In genomic region chr2:11422491-11422865, GRCh38 we compare ENCODE assay signal across 26 cellular contexts.
"Had no signal": no experiment of that assay in that cellular context is flagged by ENCODE, and none has a peak within 500 bp of the region (broad histone marks: within the 10 kb centered on the region; RNA-seq: fewer than 3 reads in every experiment).

No MANE protein-coding gene starts in this region.

- H3K4me1 ChIP-seq: body of pancreas, breast epithelium had no signal

- H3K27ac Mint-ChIP-seq: activated CD4-positive, alpha-beta T cell treated with anti-CD3 and anti-CD28 coated beads, Interleukin-2, amount 10 ng/mL, durations not matched to agents 24 days and 14 days; activated CD8-positive, alpha-beta T cell treated with anti-CD3 and anti-CD28 coated beads, Interleukin-2, amount 10 ng/mL, durations not matched to agents 7 days and 5 days; activated naive CD4-positive, alpha-beta T cell treated with anti-CD3 and anti-CD28 coated beads, Interleukin-2, amount 50 U/mL, for 24 hours; activated naive CD8-positive, alpha-beta T cell treated with anti-CD3 and anti-CD28 coated beads, Interleukin-2, amount 10 ng/mL, durations not matched to agents 7 days and 5 days; activated T-cell treated with anti-CD3 and anti-CD28 coated beads, Interleukin-2, amount 50 U/mL, for 24 hours; activated T-helper 2 cell treated with anti-CD3 and anti-CD28 coated beads, Interferon-gamma antibody, Interleukin-2, Interleukin-4, amounts not matched to agents 10 μg/mL and 5 μg/mL and 100 μg/mL, durations not matched to agents 14 hours and 24 hours and 36 hours; IgD-negative memory B cell; T-helper 1 cell treated with Interleukin-12 subunit alpha and Interleukin-12 subunit beta and Interleukin-4 antibody, amounts not matched to agents 30 μg/mL and 1 μg/mL, for 36 hours; T-helper 2 cell treated with Interferon-gamma antibody and Interleukin-4, amounts not matched to agents 5 μg/mL and 100 μg/mL, for 36 hours had no signal

- H3K4me1 Mint-ChIP-seq: activated CD4-positive, alpha-beta T cell treated with anti-CD3 and anti-CD28 coated beads, Interleukin-2, amount 10 ng/mL, durations not matched to agents 24 days and 14 days; activated naive CD4-positive, alpha-beta T cell treated with anti-CD3 and anti-CD28 coated beads, Interleukin-2, amount 50 U/mL, for 24 hours; activated naive CD8-positive, alpha-beta T cell treated with anti-CD3 and anti-CD28 coated beads, Interleukin-2, amount 10 ng/mL, durations not matched to agents 7 days and 5 days; IgD-negative memory B cell had no signal

- H3K27me3 ChIP-seq: adrenal gland, body of pancreas, breast epithelium had no signal

- H3K4me3 Mint-ChIP-seq: activated CD4-positive, alpha-beta T cell treated with anti-CD3 and anti-CD28 coated beads, Interleukin-2, amount 10 ng/mL, durations not matched to agents 24 days and 14 days; activated CD8-positive, alpha-beta T cell treated with anti-CD3 and anti-CD28 coated beads, Interleukin-2, amount 10 ng/mL, durations not matched to agents 7 days and 5 days; activated naive CD4-positive, alpha-beta T cell treated with anti-CD3 and anti-CD28 coated beads, Interleukin-2, amount 50 U/mL, for 24 hours; activated naive CD8-positive, alpha-beta T cell treated with anti-CD3 and anti-CD28 coated beads, Interleukin-2, amount 10 ng/mL, durations not matched to agents 7 days and 5 days; activated T-cell treated with anti-CD3 and anti-CD28 coated beads, Interleukin-2, amount 50 U/mL, for 24 hours; IgD-negative memory B cell; T-helper 1 cell treated with Interleukin-12 subunit alpha and Interleukin-12 subunit beta and Interleukin-4 antibody, amounts not matched to agents 30 μg/mL and 1 μg/mL, for 36 hours; T-helper 2 cell treated with Interferon-gamma antibody and Interleukin-4, amounts not matched to agents 5 μg/mL and 100 μg/mL, for 36 hours had no signal

- ATAC-seq: activated CD8-positive, alpha-beta T cell treated with anti-CD3 and anti-CD28 coated beads, Interleukin-2, amount 10 ng/mL, durations not matched to agents 7 days and 5 days; body of pancreas; Panc1 had no signal

- H3K36me3 ChIP-seq: adrenal gland, breast epithelium had no signal

- H3K27ac ChIP-seq: adrenal gland, body of pancreas, breast epithelium had no signal

- H3K27me3 Mint-ChIP-seq: activated naive CD4-positive, alpha-beta T cell treated with anti-CD3 and anti-CD28 coated beads, Interleukin-2, amount 50 U/mL, for 24 hours; activated naive CD8-positive, alpha-beta T cell treated with anti-CD3 and anti-CD28 coated beads, Interleukin-2, amount 10 ng/mL, durations not matched to agents 7 days and 5 days; activated T-cell treated with anti-CD3 and anti-CD28 coated beads, Interleukin-2, amount 50 U/mL, for 24 hours; IgD-negative memory B cell had no signal

- H3K4me3 ChIP-seq: adrenal gland, body of pancreas, breast epithelium had no signal

- H3K9me3 ChIP-seq: body of pancreas had no signal

- DNase-seq: activated CD4-positive, alpha-beta T cell treated with anti-CD3 and anti-CD28 coated beads, Interleukin-2, amount 10 ng/mL, durations not matched to agents 24 days and 14 days; activated CD4-positive, alpha-beta T cell treated with anti-CD3 and anti-CD28 coated beads, Interleukin-2, amount 50 U/mL, for 48 hours; activated CD8-positive, alpha-beta T cell treated with anti-CD3 and anti-CD28 coated beads, Interleukin-2, amount 10 ng/mL, durations not matched to agents 7 days and 5 days; activated gamma-delta T cell; activated naive CD4-positive, alpha-beta T cell treated with Interleukin-2 at 50 U/mL for 16 hours; activated naive CD8-positive, alpha-beta T cell treated with anti-CD3 and anti-CD28 coated beads, Interleukin-2, amount 10 ng/mL, durations not matched to agents 7 days and 5 days; activated T-cell treated with anti-CD3 and anti-CD28 coated beads, Interleukin-2, amount 50 U/mL, for 24 hours; body of pancreas; Karpas-422; KBM-7; NCI-H1105; NCI-H1417 treated with DMSO at 0.1 percent for 48 hours; NCI-H187 treated with DMSO at 0.1 percent for 48 hours; NCI-H2081; NCI-H345; NCI-H524 treated with DMSO at 0.1 percent for 48 hours; RPMI8226; SIG-M5 had no signal

- H3K36me3 Mint-ChIP-seq: activated naive CD4-positive, alpha-beta T cell treated with anti-CD3 and anti-CD28 coated beads, Interleukin-2, amount 50 U/mL, for 24 hours; activated naive CD8-positive, alpha-beta T cell treated with anti-CD3 and anti-CD28 coated beads, Interleukin-2, amount 10 ng/mL, durations not matched to agents 7 days and 5 days; IgD-negative memory B cell had no signal

- H3K9me3 Mint-ChIP-seq: activated CD4-positive, alpha-beta T cell treated with anti-CD3 and anti-CD28 coated beads, Interleukin-2, amount 10 ng/mL, durations not matched to agents 24 days and 14 days had no signal
